Comparison of ENCODE assay signal across 32 cellular contexts in genomic region chr16:84199097-84199496, GRCh38. TPM values are rescaled to one million over a fixed set of nuclear protein-coding genes. Genes with fewer than 3 reads are reported as not detected.
"Had no signal": no experiment of that assay in that cellular context is flagged by ENCODE, and none has a peak within 500 bp of the region (broad histone marks: within the 10 kb centered on the region; RNA-seq: fewer than 3 reads in every experiment).

No MANE protein-coding gene starts in this region.

- H3K9me3 ChIP-seq: breast epithelium, heart left ventricle, right atrium auricular region, stomach, suprapubic skin, tibial nerve had no signal

- H3K27me3 ChIP-seq: breast epithelium, right atrium auricular region, suprapubic skin had no signal

- H3K4me1 ChIP-seq: breast epithelium, right atrium auricular region, stomach had no signal

- ATAC-seq: activated naive CD4-positive, alpha-beta T cell treated with anti-CD3 and anti-CD28 coated beads, Interleukin-2, amount 50 U/mL, for 72 hours; activated T-cell treated with anti-CD3 and anti-CD28 coated beads, Interleukin-2, amount 50 U/mL, for 72 hours; left colon; stimulated activated memory B cell treated with anti-CD40 and anti-IgM and Interleukin-4, amounts not matched to agents 10 μg/mL and 1 μg/mL and 100 μg/mL, for 72 hours had no signal

- H3K27ac Mint-ChIP-seq: activated T-cell treated with anti-CD3 and anti-CD28 coated beads, Interleukin-2, amount 50 U/mL, for 72 hours; immature natural killer cell; stimulated activated memory B cell treated with anti-CD40 and anti-IgM and Interleukin-4, amounts not matched to agents 10 μg/mL and 1 μg/mL and 100 μg/mL, for 72 hours had no signal

- H3K27ac ChIP-seq: breast epithelium, right atrium auricular region, stomach, suprapubic skin had no signal

- H3K36me3 Mint-ChIP-seq: activated naive CD4-positive, alpha-beta T cell treated with anti-CD3 and anti-CD28 coated beads, Interleukin-2, amount 50 U/mL, for 72 hours; immature natural killer cell; naive B cell; stimulated activated memory B cell treated with anti-CD40 and anti-IgM and Interleukin-4, amounts not matched to agents 10 μg/mL and 1 μg/mL and 100 μg/mL, for 72 hours had no signal

- H3K36me3 ChIP-seq: breast epithelium, heart left ventricle, right atrium auricular region, stomach, suprapubic skin, tibial nerve had no signal

- H3K4me3 ChIP-seq: breast epithelium, heart left ventricle, right atrium auricular region, smooth muscle cell, stomach, suprapubic skin, tibial nerve had no signal

- DNase-seq: activated CD4-positive, alpha-beta T cell treated with anti-CD3 and anti-CD28 coated beads for 4 hours; activated CD4-positive, alpha-beta T cell treated with anti-CD3 and anti-CD28 coated beads, Interleukin-2, amount 50 U/mL, for 4 hours; activated naive CD4-positive, alpha-beta T cell; activated T-cell treated with anti-CD3 and anti-CD28 coated beads for 4 hours; activated T-cell treated with anti-CD3 and anti-CD28 coated beads, Interleukin-2, amount 50 U/mL, for 72 hours; central memory CD4-positive, alpha-beta T cell; effector CD8-positive, alpha-beta T cell; heart left ventricle; immature natural killer cell; kidney; left colon; naive B cell; nephron progenitor cell; occipital lobe; stimulated activated CD4-positive, alpha-beta T cell treated with anti-CD3 and anti-CD28 coated beads, Interleukin-1b, Interleukin-23, amount 100 ng/mL, for 48 hours; stimulated activated CD4-positive, alpha-beta T cell treated with anti-CD3 and anti-CD28 coated beads, Interleukin-4, amount 100 ng/mL, for 4 hours; stimulated activated CD8-positive, alpha-beta memory T cell treated with anti-CD3 and anti-CD28 coated beads, Interleukin-4, amount 100 ng/mL, for 48 hours; stomach; T-helper 1 cell had no signal

- H3K4me2 ChIP-seq: smooth muscle cell had no signal

- H3K4me3 Mint-ChIP-seq: activated T-cell treated with anti-CD3 and anti-CD28 coated beads, Interleukin-2, amount 50 U/mL, for 72 hours; immature natural killer cell; naive B cell; nephron progenitor cell; stimulated activated memory B cell treated with anti-CD40 and anti-IgM and Interleukin-4, amounts not matched to agents 10 μg/mL and 1 μg/mL and 100 μg/mL, for 72 hours had no signal

- H3K9me3 Mint-ChIP-seq: activated naive CD4-positive, alpha-beta T cell treated with anti-CD3 and anti-CD28 coated beads, Interleukin-2, amount 50 U/mL, for 72 hours; activated T-cell treated with anti-CD3 and anti-CD28 coated beads, Interleukin-2, amount 50 U/mL, for 72 hours; immature natural killer cell; naive B cell had no signal

RNA-seq across cellular contexts. Expression of gene ADAD2, which starts 8.1 kb away (rescaled TPM):
- total RNA-seq: dermis microvascular lymphatic vessel endothelial cell, epithelial cell of proximal tubule, occipital lobe, pulmonary artery endothelial cell, smooth muscle cell had no signal
- polyA plus RNA-seq: mammary epithelial cell, smooth muscle cell had no signal

RNA-seq across cellular contexts. Expression of gene KCNG4, which starts 40.7 kb away (rescaled TPM):
- total RNA-seq: activated naive CD4-positive, alpha-beta T cell treated with anti-CD3 and anti-CD28 coated beads, Interleukin-2, amount 50 U/mL, for 72 hours; activated T-cell treated with anti-CD3 and anti-CD28 coated beads, Interleukin-2, amount 50 U/mL, for 72 hours; breast epithelium; dermis microvascular lymphatic vessel endothelial cell; epithelial cell of proximal tubule; heart left ventricle; kidney; left colon; liver; mammary epithelial cell; occipital lobe; pulmonary artery endothelial cell; right atrium auricular region; smooth muscle cell; stomach; suprapubic skin; ureter had no signal
- polyA plus RNA-seq: heart left ventricle, immature natural killer cell, liver, mammary epithelial cell, smooth muscle cell, stomach had no signal

RNA-seq across cellular contexts. Expression of gene DNAAF1, which starts 54.0 kb away (rescaled TPM):
- total RNA-seq: activated naive CD4-positive, alpha-beta T cell treated with anti-CD3 and anti-CD28 coated beads, Interleukin-2, amount 50 U/mL, for 72 hours; epithelial cell of proximal tubule had no signal
- polyA plus RNA-seq: mammary epithelial cell, smooth muscle cell had no signal
